In the genomic region with DNA sequence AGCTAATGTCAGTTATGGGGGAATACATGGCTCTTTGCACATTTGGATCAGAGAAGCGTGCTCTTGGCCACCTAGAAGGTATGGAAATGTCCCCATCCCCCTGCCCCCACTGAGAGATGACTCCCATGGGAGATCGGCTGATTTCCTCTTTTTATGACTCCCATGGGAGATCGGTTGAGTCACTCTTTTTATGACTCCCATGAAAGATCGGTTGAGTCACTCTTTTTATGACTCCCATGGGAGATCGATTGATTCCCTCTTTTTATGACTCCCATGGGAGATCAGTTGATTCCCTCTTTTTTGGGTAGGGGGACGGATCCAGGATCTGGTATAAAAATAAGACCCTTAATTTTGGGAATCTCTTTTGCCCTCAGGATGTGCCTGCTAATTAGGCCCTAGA, we compare ENCODE assay signal across 1 cellular context.
TF ChIP-seq lines count a peak whose summit lies in the region.

No MANE protein-coding gene starts in this region.

TF ChIP-seq in HEK293, 187 proteins besides CTCF, POLR2A, EP300 and RAD21 (continued from another document):
- no peak for TF ChIP-seq ZNF26 (tag by site-specific recombination; IDR thresholded peaks at IDR 0.05)
- no peak for TF ChIP-seq ZNF335 (tag by site-specific recombination; conservative IDR thresholded peaks at IDR 0.05)
- TF ChIP-seq ZNF654 (tag by site-specific recombination; IDR thresholded peaks at IDR 0.05; ENCODE audit: low read depth), result peak; percentile 42
- peak; percentile 93 for TF ChIP-seq ZNF366 (tag by site-specific recombination; conservative IDR thresholded peaks at IDR 0.05)
- 0 out of 2 replicates have a peak, but pooled peaks have one; percentile 39 for TF ChIP-seq ZFP69B (tag by site-specific recombination; IDR thresholded peaks at IDR 0.05)
- TF ChIP-seq SP3 (tag by site-specific recombination; IDR thresholded peaks at IDR 0.05), result no peak
- peak; percentile 96 for TF ChIP-seq ZEB2 (tag by site-specific recombination; IDR thresholded peaks at IDR 0.05)
- peak; percentile 50; the same call in 1 of the 2 replicates for TF ChIP-seq KLF17 (tag by site-specific recombination; IDR thresholded peaks at IDR 0.05)
- TF ChIP-seq ZFP37 (tag by site-specific recombination; IDR thresholded peaks at IDR 0.05), result peak; percentile 81; the same call in 1 of the 2 replicates
- TF ChIP-seq BCL6B (tag by site-specific recombination; IDR thresholded peaks at IDR 0.05), result no peak
- no peak for TF ChIP-seq ZNF114 (tag by site-specific recombination; IDR thresholded peaks at IDR 0.05)
- no peak for TF ChIP-seq ZNF214 (tag by site-specific recombination; IDR thresholded peaks at IDR 0.05; ENCODE audit: borderline replicate concordance)
- TF ChIP-seq ZNF548 (tag by site-specific recombination; IDR thresholded peaks at IDR 0.05), result no peak
- TF ChIP-seq, protein P1, sequence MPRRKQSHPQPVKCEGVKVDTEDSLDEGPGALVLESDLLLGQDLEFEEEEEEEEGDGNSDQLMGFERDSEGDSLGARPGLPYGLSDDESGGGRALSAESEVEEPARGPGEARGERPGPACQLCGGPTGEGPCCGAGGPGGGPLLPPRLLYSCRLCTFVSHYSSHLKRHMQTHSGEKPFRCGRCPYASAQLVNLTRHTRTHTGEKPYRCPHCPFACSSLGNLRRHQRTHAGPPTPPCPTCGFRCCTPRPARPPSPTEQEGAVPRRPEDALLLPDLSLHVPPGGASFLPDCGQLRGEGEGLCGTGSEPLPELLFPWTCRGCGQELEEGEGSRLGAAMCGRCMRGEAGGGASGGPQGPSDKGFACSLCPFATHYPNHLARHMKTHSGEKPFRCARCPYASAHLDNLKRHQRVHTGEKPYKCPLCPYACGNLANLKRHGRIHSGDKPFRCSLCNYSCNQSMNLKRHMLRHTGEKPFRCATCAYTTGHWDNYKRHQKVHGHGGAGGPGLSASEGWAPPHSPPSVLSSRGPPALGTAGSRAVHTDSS (tag by site-specific recombination; IDR thresholded peaks at IDR 0.05), result no peak
- no peak for TF ChIP-seq ZNF239 (tag by site-specific recombination; IDR thresholded peaks at IDR 0.05)
- TF ChIP-seq ZNF404 (tag by site-specific recombination; IDR thresholded peaks at IDR 0.05), result no peak
- TF ChIP-seq HOXC10 (CRISPR knock-in tag; IDR thresholded peaks at IDR 0.05), result no peak
- TF ChIP-seq ZSCAN30 (tag by site-specific recombination; IDR thresholded peaks at IDR 0.05), result no peak
- TF ChIP-seq ZNF311 (tag by site-specific recombination; IDR thresholded peaks at IDR 0.05; ENCODE audit: borderline replicate concordance), result no peak
- 0 out of 2 replicates have a peak, but pooled peaks have one; percentile 59 for TF ChIP-seq ZNF660 (tag by site-specific recombination; IDR thresholded peaks at IDR 0.05)
- no peak for TF ChIP-seq ZBTB48 (tag by site-specific recombination; IDR thresholded peaks at IDR 0.05)
- no peak for TF ChIP-seq ZNF248 (tag by site-specific recombination; IDR thresholded peaks at IDR 0.05)
- TF ChIP-seq TRIM28 (IDR thresholded peaks at IDR 0.05; ENCODE audit: borderline replicate concordance, low read length), result no peak
- TF ChIP-seq, protein P2, sequence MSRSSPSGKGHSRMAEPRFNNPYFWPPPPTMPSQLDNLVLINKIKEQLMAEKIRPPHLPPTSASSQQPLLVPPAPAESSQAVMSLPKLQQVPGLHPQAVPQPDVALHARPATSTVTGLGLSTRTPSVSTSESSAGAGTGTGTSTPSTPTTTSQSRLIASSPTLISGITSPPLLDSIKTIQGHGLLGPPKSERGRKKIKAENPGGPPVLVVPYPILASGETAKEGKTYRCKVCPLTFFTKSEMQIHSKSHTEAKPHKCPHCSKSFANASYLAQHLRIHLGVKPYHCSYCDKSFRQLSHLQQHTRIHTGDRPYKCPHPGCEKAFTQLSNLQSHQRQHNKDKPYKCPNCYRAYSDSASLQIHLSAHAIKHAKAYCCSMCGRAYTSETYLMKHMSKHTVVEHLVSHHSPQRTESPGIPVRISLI (tag by site-specific recombination; IDR thresholded peaks at IDR 0.05), result no peak
- TF ChIP-seq, protein P3, sequence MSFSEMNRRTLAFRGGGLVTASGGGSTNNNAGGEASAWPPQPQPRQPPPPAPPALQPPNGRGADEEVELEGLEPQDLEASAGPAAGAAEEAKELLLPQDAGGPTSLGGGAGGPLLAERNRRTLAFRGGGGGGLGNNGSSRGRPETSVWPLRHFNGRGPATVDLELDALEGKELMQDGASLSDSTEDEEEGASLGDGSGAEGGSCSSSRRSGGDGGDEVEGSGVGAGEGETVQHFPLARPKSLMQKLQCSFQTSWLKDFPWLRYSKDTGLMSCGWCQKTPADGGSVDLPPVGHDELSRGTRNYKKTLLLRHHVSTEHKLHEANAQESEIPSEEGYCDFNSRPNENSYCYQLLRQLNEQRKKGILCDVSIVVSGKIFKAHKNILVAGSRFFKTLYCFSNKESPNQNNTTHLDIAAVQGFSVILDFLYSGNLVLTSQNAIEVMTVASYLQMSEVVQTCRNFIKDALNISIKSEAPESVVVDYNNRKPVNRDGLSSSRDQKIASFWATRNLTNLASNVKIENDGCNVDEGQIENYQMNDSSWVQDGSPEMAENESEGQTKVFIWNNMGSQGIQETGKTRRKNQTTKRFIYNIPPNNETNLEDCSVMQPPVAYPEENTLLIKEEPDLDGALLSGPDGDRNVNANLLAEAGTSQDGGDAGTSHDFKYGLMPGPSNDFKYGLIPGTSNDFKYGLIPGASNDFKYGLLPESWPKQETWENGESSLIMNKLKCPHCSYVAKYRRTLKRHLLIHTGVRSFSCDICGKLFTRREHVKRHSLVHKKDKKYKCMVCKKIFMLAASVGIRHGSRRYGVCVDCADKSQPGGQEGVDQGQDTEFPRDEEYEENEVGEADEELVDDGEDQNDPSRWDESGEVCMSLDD (tag by site-specific recombination; IDR thresholded peaks at IDR 0.05), result 0 out of 2 replicates have a peak, but pooled peaks have one; percentile 19
- TF ChIP-seq ZNF426 (tag by site-specific recombination; IDR thresholded peaks at IDR 0.05), result no peak
- TF ChIP-seq WT1 (tag by site-specific recombination; IDR thresholded peaks at IDR 0.05), result peak; percentile 91
- peak; percentile 65; the same call in 1 of the 2 replicates for TF ChIP-seq ZNF184 (tag by site-specific recombination; IDR thresholded peaks at IDR 0.05)
- TF ChIP-seq ZNF596 (tag by site-specific recombination; IDR thresholded peaks at IDR 0.05), result 0 out of 2 replicates have a peak, but pooled peaks have one; percentile 65
- TF ChIP-seq ZNF561 (tag by site-specific recombination; IDR thresholded peaks at IDR 0.05; ENCODE audit: borderline replicate concordance), result peak; percentile 65; the same call in 1 of the 2 replicates
- no peak for TF ChIP-seq ZNF571 (tag by site-specific recombination; IDR thresholded peaks at IDR 0.05)
- TF ChIP-seq ZNF529 (tag by site-specific recombination; IDR thresholded peaks at IDR 0.05; ENCODE audit: insufficient replicate concordance), result peak; percentile 6
- TF ChIP-seq OVOL3 (tag by site-specific recombination; IDR thresholded peaks at IDR 0.05), result no peak
- peak; percentile 74 for TF ChIP-seq ZNF394 (tag by site-specific recombination; IDR thresholded peaks at IDR 0.05; ENCODE audit: borderline replicate concordance)
- TF ChIP-seq ZNF777 (tag by site-specific recombination; IDR thresholded peaks at IDR 0.05; ENCODE audit: borderline replicate concordance), result no peak
- no peak for TF ChIP-seq ZBTB44 (tag by site-specific recombination; IDR thresholded peaks at IDR 0.05)
- peak; percentile 65 for TF ChIP-seq FEZF1 (tag by site-specific recombination; IDR thresholded peaks at IDR 0.05)
- TF ChIP-seq ZNF830 (tag by site-specific recombination; IDR thresholded peaks at IDR 0.05; ENCODE audit: low read depth), result no peak
- no peak for TF ChIP-seq ZNF600 (tag by site-specific recombination; IDR thresholded peaks at IDR 0.05)
- peak; percentile 61 for TF ChIP-seq GLIS2 (tag by site-specific recombination; IDR thresholded peaks at IDR 0.05)
- TF ChIP-seq ZSCAN4 (tag by site-specific recombination; IDR thresholded peaks at IDR 0.05), result 0 out of 2 replicates have a peak, but pooled peaks have one; percentile 28
- TF ChIP-seq ZNF133 (tag by site-specific recombination; IDR thresholded peaks at IDR 0.05), result no peak
- no peak for TF ChIP-seq ZNF670 (tag by site-specific recombination; IDR thresholded peaks at IDR 0.05; ENCODE audit: low read depth)
- peak; percentile 88 for TF ChIP-seq KLF8 (tag by site-specific recombination; IDR thresholded peaks at IDR 0.05)
- TF ChIP-seq ZNF10 (tag by site-specific recombination; IDR thresholded peaks at IDR 0.05), result peak; percentile 44; the same call in 1 of the 2 replicates
- TF ChIP-seq, protein P4, sequence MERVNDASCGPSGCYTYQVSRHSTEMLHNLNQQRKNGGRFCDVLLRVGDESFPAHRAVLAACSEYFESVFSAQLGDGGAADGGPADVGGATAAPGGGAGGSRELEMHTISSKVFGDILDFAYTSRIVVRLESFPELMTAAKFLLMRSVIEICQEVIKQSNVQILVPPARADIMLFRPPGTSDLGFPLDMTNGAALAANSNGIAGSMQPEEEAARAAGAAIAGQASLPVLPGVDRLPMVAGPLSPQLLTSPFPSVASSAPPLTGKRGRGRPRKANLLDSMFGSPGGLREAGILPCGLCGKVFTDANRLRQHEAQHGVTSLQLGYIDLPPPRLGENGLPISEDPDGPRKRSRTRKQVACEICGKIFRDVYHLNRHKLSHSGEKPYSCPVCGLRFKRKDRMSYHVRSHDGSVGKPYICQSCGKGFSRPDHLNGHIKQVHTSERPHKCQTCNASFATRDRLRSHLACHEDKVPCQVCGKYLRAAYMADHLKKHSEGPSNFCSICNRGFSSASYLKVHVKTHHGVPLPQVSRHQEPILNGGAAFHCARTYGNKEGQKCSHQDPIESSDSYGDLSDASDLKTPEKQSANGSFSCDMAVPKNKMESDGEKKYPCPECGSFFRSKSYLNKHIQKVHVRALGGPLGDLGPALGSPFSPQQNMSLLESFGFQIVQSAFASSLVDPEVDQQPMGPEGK (tag by site-specific recombination; IDR thresholded peaks at IDR 0.05), result peak; percentile 64
- 0 out of 2 replicates have a peak, but pooled peaks have one; percentile 24 for TF ChIP-seq ZBTB8A (tag by site-specific recombination; IDR thresholded peaks at IDR 0.05)
- 0 out of 2 replicates have a peak, but pooled peaks have one; percentile 12 for TF ChIP-seq ZNF623 (tag by site-specific recombination; IDR thresholded peaks at IDR 0.05)
- no peak for TF ChIP-seq ZNF785 (tag by site-specific recombination; IDR thresholded peaks at IDR 0.05)
- no peak for TF ChIP-seq SP2 (tag by site-specific recombination; IDR thresholded peaks at IDR 0.05)
